ENCODE assay signal across 8 cellular contexts in the genomic region with DNA sequence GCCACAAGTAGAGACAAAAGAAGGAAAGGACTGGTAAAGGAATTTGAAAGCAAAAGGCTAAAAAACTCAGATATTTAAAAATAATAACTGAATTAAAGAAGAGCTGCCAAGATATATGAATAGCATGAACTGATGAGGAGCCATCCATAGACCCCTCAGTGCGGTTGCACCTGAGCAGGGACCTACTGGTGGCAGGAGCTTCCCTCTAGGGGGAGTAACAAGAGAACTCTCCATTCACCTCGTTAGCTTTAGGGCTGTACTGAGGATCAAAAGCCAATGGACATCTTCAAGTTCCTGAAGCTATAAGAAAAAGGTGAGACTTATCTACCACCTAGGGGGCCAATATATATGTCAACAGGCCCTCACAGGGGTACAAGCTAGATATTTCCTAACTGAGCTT. TPM values are rescaled to one million over a fixed set of nuclear protein-coding genes. Genes with fewer than 3 reads are reported as not detected.
"Had no signal": no experiment of that assay in that cellular context is flagged by ENCODE, and none has a peak within 500 bp of the region (broad histone marks: within the 10 kb centered on the region; RNA-seq: fewer than 3 reads in every experiment).

No MANE protein-coding gene starts in this region.

- H3K27ac ChIP-seq: GM23248, KMS-11 had no signal

- FAIRE-seq: HTR-8/SVneo had no signal

- DNase-seq: GM23248, H7, HCEC 1CT, HFFc6, KBM-7 had no signal

- H3K9ac ChIP-seq: GM23248, KMS-11 had no signal

- H3K4me2 ChIP-seq: KMS-11 had no signal

- H3K4me3 ChIP-seq: GM23248 had no signal

- H2AFZ ChIP-seq: GM23248 had no signal

RNA-seq across cellular contexts. Expression of gene DOCK1, which starts 27.8 kb away (rescaled TPM):
- polyA plus RNA-seq: IgD-negative memory B cell had no signal
